Comparison of ENCODE assay signal across 1 cellular context in genomic region chr9:135960328-135961276, GRCh38.
TF ChIP-seq lines count a peak whose summit lies in the region.

No MANE protein-coding gene starts in this region.

TF ChIP-seq in H1, 55 proteins besides CTCF, POLR2A, EP300 and RAD21 (continued from another document):
- TF ChIP-seq, protein P1, sequence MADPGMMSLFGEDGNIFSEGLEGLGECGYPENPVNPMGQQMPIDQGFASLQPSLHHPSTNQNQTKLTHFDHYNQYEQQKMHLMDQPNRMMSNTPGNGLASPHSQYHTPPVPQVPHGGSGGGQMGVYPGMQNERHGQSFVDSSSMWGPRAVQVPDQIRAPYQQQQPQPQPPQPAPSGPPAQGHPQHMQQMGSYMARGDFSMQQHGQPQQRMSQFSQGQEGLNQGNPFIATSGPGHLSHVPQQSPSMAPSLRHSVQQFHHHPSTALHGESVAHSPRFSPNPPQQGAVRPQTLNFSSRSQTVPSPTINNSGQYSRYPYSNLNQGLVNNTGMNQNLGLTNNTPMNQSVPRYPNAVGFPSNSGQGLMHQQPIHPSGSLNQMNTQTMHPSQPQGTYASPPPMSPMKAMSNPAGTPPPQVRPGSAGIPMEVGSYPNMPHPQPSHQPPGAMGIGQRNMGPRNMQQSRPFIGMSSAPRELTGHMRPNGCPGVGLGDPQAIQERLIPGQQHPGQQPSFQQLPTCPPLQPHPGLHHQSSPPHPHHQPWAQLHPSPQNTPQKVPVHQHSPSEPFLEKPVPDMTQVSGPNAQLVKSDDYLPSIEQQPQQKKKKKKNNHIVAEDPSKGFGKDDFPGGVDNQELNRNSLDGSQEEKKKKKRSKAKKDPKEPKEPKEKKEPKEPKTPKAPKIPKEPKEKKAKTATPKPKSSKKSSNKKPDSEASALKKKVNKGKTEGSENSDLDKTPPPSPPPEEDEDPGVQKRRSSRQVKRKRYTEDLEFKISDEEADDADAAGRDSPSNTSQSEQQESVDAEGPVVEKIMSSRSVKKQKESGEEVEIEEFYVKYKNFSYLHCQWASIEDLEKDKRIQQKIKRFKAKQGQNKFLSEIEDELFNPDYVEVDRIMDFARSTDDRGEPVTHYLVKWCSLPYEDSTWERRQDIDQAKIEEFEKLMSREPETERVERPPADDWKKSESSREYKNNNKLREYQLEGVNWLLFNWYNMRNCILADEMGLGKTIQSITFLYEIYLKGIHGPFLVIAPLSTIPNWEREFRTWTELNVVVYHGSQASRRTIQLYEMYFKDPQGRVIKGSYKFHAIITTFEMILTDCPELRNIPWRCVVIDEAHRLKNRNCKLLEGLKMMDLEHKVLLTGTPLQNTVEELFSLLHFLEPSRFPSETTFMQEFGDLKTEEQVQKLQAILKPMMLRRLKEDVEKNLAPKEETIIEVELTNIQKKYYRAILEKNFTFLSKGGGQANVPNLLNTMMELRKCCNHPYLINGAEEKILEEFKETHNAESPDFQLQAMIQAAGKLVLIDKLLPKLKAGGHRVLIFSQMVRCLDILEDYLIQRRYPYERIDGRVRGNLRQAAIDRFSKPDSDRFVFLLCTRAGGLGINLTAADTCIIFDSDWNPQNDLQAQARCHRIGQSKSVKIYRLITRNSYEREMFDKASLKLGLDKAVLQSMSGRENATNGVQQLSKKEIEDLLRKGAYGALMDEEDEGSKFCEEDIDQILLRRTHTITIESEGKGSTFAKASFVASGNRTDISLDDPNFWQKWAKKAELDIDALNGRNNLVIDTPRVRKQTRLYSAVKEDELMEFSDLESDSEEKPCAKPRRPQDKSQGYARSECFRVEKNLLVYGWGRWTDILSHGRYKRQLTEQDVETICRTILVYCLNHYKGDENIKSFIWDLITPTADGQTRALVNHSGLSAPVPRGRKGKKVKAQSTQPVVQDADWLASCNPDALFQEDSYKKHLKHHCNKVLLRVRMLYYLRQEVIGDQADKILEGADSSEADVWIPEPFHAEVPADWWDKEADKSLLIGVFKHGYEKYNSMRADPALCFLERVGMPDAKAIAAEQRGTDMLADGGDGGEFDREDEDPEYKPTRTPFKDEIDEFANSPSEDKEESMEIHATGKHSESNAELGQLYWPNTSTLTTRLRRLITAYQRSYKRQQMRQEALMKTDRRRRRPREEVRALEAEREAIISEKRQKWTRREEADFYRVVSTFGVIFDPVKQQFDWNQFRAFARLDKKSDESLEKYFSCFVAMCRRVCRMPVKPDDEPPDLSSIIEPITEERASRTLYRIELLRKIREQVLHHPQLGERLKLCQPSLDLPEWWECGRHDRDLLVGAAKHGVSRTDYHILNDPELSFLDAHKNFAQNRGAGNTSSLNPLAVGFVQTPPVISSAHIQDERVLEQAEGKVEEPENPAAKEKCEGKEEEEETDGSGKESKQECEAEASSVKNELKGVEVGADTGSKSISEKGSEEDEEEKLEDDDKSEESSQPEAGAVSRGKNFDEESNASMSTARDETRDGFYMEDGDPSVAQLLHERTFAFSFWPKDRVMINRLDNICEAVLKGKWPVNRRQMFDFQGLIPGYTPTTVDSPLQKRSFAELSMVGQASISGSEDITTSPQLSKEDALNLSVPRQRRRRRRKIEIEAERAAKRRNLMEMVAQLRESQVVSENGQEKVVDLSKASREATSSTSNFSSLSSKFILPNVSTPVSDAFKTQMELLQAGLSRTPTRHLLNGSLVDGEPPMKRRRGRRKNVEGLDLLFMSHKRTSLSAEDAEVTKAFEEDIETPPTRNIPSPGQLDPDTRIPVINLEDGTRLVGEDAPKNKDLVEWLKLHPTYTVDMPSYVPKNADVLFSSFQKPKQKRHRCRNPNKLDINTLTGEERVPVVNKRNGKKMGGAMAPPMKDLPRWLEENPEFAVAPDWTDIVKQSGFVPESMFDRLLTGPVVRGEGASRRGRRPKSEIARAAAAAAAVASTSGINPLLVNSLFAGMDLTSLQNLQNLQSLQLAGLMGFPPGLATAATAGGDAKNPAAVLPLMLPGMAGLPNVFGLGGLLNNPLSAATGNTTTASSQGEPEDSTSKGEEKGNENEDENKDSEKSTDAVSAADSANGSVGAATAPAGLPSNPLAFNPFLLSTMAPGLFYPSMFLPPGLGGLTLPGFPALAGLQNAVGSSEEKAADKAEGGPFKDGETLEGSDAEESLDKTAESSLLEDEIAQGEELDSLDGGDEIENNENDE (IDR thresholded peaks at IDR 0.05; ENCODE audit: insufficient replicate concordance, low read length), result no peak
- TF ChIP-seq YY1 (IDR thresholded peaks at IDR 0.05; ENCODE audit: low read depth, low read length) (no peak), HDAC6 (IDR thresholded peaks at IDR 0.05; ENCODE audit: low read depth, low read length) (no peak), KDM4A (IDR thresholded peaks at IDR 0.05; ENCODE audit: low read depth, low read length, severe bottlenecking) (peak; percentile 84), POLR2AphosphoS5 (IDR thresholded peaks at IDR 0.05; ENCODE audit: low read depth, low read length) (no peak), SIN3A (conservative IDR thresholded peaks at IDR 0.05 in 1 of 2, IDR thresholded peaks at IDR 0.05 in 1 of 2; ENCODE audit: low read depth in 1 of 2, low read length in 2 of 2) (0 out of 4 replicates have a peak, but pooled peaks of 1 of the 2 experiments have one; percentile 44), HDAC2 (IDR thresholded peaks at IDR 0.05; ENCODE audit: borderline replicate concordance in 1 of 2, low read depth in 2 of 2, low read length in 2 of 2) (0 out of 4 replicates have a peak, but pooled peaks of 1 of the 2 experiments have one; percentile 15), JUND (IDR thresholded peaks at IDR 0.05; ENCODE audit: low read length) (no peak), RBBP5 (IDR thresholded peaks at IDR 0.05; ENCODE audit: borderline replicate concordance, low read depth, low read length) (0 out of 2 replicates have a peak, but pooled peaks have one; percentile 57), ASH2L (IDR thresholded peaks at IDR 0.05; ENCODE audit: low read length) (peak; percentile 22)
